In the genomic region with DNA sequence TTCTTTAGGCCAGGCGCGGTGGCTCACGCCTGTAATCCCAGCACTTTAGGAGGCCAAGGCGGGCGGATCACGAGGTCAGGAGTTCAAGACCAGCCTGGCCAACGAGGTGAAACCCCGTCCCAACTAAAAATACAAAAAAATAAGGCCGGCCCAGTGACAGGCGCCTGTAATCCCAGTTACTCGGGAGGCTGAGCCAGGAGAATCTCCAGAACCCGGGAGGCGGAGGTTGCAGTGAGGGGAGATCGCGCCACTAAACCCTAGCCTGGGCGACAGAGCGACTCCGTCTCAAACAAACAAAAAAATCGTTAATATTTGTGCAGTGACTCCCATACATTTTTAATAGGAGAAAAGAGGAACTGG, we compare ENCODE assay signal across 8 cellular contexts. TPM values are rescaled to one million over a fixed set of nuclear protein-coding genes. Genes with fewer than 3 reads are reported as not detected.
DNase-seq lines count a peak whose midpoint lies in the region; ATAC-seq and TF ChIP-seq lines count a peak whose summit lies in the region.
"Not testable (repeated sequence)": the region's sequence is repeated elsewhere in the genome, so short reads cannot be mapped to it uniquely, and the experiment has no call there.

No MANE protein-coding gene starts in this region.

- not testable (repeated sequence) for TF ChIP-seq POLR2A in suprapubic skin (IDR thresholded peaks at IDR 0.05)

- not testable (repeated sequence) for TF ChIP-seq CTCF in suprapubic skin (IDR thresholded peaks at IDR 0.05)

- H3K36me3 Mint-ChIP-seq in activated T-cell treated with anti-CD3 and anti-CD28 coated beads, Interleukin-2, amount 50 U/mL, for 24 hours (ENCODE audit: low read depth), result peaks cover 57% of the 10 kb centered on the region

- H3K4me3 Mint-ChIP-seq in activated T-cell treated with anti-CD3 and anti-CD28 coated beads, Interleukin-2, amount 50 U/mL, for 24 hours, result peak overlapping the region; percentile 95

- peak overlapping the region; percentile 93 for H3K27ac Mint-ChIP-seq in activated T-cell treated with anti-CD3 and anti-CD28 coated beads, Interleukin-2, amount 50 U/mL, for 24 hours

- H3K27me3 ChIP-seq in NT2/D1 (ENCODE audit: insufficient read depth, insufficient read length); duodenal mucosa (ENCODE audit: control insufficient read depth in 1 of 2, insufficient read depth in 2 of 2, low read length in 2 of 2); iPS-18a (ENCODE audit: control insufficient read depth, insufficient read depth, low read length); neuron (ENCODE audit: insufficient read depth, low read length); suprapubic skin: not testable (repeated sequence)

- H3K9ac ChIP-seq in NT2/D1 (ENCODE audit: insufficient read length, low read depth) (peak overlapping the region; percentile 98), duodenal mucosa (ENCODE audit: low read depth in 1 of 2, low read length in 2 of 2) (peak overlapping the region; percentile 82 to 95), iPS-18a (ENCODE audit: low read length) (peak overlapping the region; percentile 90)

- H3K4me3 ChIP-seq in NT2/D1 (ENCODE audit: insufficient read length, low read depth) (peak overlapping the region; percentile 100), duodenal mucosa (ENCODE audit: low read depth in 1 of 2, low read length in 2 of 2) (peak overlapping the region; percentile 94 to 99), iPS-18a (ENCODE audit: low read length) (peak overlapping the region; percentile 89), neuron (ENCODE audit: low read length) (peak overlapping the region; percentile 86), suprapubic skin (peak overlapping the region; percentile 72)

- under 1% methylated on average over 19 of the region's 19 CpGs for WGBS in suprapubic skin

- H3K36me3 ChIP-seq in NT2/D1 (ENCODE audit: insufficient read depth, insufficient read length, low read length) (peaks cover 40% of the 10 kb centered on the region), duodenal mucosa (ENCODE audit: control insufficient read depth in 1 of 2, insufficient read depth in 2 of 2, low read length in 2 of 2) (peaks cover 6 to 20% of the 10 kb centered on the region in 2 donors), iPS-18a (ENCODE audit: control insufficient read depth, low read depth, low read length) (peaks cover 27% of the 10 kb centered on the region), neuron (ENCODE audit: insufficient read depth, low read length) (peaks cover 40% of the 10 kb centered on the region), suprapubic skin (peaks cover 27% of the 10 kb centered on the region)

- peak; percentile 8 for ATAC-seq in HG02571 (IDR thresholded peaks at IDR 0.05; ENCODE audit: unreplicated experiment)

- H3K4me1 Mint-ChIP-seq in activated T-cell treated with anti-CD3 and anti-CD28 coated beads, Interleukin-2, amount 50 U/mL, for 24 hours (ENCODE audit: low read depth), result peaks cover 41% of the 10 kb centered on the region

- H2AFZ ChIP-seq in neuron (ENCODE audit: low read depth, low read length), result peak overlapping the region; percentile 30

- H3K27me3 Mint-ChIP-seq in activated T-cell treated with anti-CD3 and anti-CD28 coated beads, Interleukin-2, amount 50 U/mL, for 24 hours, result not testable (repeated sequence)

- H3K9me3 ChIP-seq in NT2/D1 (ENCODE audit: insufficient read depth, low read length); duodenal mucosa (ENCODE audit: control insufficient read depth in 1 of 2, low read length in 2 of 2); iPS-18a (ENCODE audit: control insufficient read depth, low read depth, low read length); suprapubic skin: not testable (repeated sequence)
- H3K9me3 ChIP-seq in neuron (ENCODE audit: low read length), result peaks cover 23% of the 10 kb centered on the region

- H3K9me3 Mint-ChIP-seq in activated T-cell treated with anti-CD3 and anti-CD28 coated beads, Interleukin-2, amount 50 U/mL, for 24 hours, result not testable (repeated sequence)

- TF ChIP-seq EP300 in suprapubic skin (IDR thresholded peaks at IDR 0.05), result not testable (repeated sequence)

- DNase-seq in DMS 273 (lab: John Stamatoyannopoulos, UW; ENCODE audit: unreplicated experiment), result peak; percentile 55
- DNase-seq in NT2/D1 (ENCODE audit: low read depth, low spot score); suprapubic skin (ENCODE audit: low spot score in 2 of 2): not testable (repeated sequence)
- DNase-seq in activated T-cell treated with anti-CD3 and anti-CD28 coated beads, Interleukin-2, amount 50 U/mL, for 24 hours, result peak; percentile 36

- H3K27ac ChIP-seq in duodenal mucosa (ENCODE audit: low read depth, low read length) (peak overlapping the region; percentile 86), iPS-18a (ENCODE audit: low read length) (peak overlapping the region; percentile 63), suprapubic skin (peak overlapping the region; percentile 80)

- H3K4me1 ChIP-seq in NT2/D1 (ENCODE audit: insufficient read depth, insufficient read length); duodenal mucosa (ENCODE audit: control insufficient read depth in 1 of 2, insufficient read depth in 2 of 2, low read length in 2 of 2); iPS-18a (ENCODE audit: control insufficient read depth, low read depth, low read length); neuron (ENCODE audit: insufficient read depth, low read length); suprapubic skin: not testable (repeated sequence)

RNA-seq across cellular contexts. Expression of a gene that starts 0.7 kb away (rescaled TPM):
- total RNA-seq in suprapubic skin, result 1 to 10 TPM; 1.5 to 7.1 (median 3.5) TPM
